Comparison of ENCODE assay signal across 2 cellular contexts in the genomic region with DNA sequence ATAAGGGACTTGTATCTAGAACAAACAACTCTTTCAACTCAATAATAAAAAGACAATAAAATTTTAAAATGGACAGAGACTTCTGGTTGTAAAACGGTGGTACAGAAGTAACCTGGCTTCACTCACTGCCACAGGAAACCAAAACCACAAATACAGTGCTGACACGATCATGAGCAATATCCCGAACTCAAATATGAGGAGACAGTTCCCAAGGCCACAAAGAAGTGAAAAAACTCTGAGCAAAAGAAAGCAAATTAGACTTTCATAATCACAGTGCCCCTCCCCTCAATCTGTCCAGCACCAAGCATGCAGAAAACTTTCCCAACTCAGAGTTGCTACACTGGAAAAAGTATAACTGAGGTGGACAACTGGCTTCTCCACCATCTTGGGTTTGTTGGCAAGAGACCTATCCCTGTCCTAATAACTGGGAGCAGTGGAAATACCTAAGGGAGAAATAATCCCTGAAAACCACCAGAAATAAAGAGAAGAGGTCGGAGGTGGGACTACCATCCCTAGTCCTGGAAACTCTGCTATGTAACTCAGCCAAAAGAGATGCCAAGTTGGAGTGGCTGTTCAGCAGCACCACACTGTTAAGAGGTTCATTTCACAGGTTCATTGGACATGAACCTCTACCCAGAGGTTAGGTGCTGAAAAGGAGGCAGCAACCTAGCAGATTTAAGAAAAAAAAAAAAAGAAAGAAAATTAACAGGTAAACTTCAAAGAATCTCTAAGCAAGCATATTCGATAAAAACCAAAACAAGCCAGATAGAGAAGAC.
A peak's percentile ranks its signal among the peaks of the same experiment; 100 is the strongest.
TF ChIP-seq lines count a peak whose summit lies in the region.

No MANE protein-coding gene starts in this region.

TF ChIP-seq in HEK293, 187 proteins besides CTCF, POLR2A, EP300 and RAD21:
- TF ChIP-seq ZNF571 (tag by site-specific recombination; IDR thresholded peaks at IDR 0.05) (no peak), OSR2 (tag by site-specific recombination; IDR thresholded peaks at IDR 0.05) (peak; percentile 13; the same call in 1 of the 2 replicates), ZNF324 (tag by site-specific recombination; IDR thresholded peaks at IDR 0.05) (no peak), PRDM1 (tag by site-specific recombination; IDR thresholded peaks at IDR 0.05) (0 out of 2 replicates have a peak, but pooled peaks have one; percentile 5), ZBTB8A (tag by site-specific recombination; IDR thresholded peaks at IDR 0.05) (no peak), ZNF677 (tag by site-specific recombination; IDR thresholded peaks at IDR 0.05) (no peak), BCL11A (tag by site-specific recombination; IDR thresholded peaks at IDR 0.05; ENCODE audit: low read depth) (no peak)
- TF ChIP-seq, protein P1, sequence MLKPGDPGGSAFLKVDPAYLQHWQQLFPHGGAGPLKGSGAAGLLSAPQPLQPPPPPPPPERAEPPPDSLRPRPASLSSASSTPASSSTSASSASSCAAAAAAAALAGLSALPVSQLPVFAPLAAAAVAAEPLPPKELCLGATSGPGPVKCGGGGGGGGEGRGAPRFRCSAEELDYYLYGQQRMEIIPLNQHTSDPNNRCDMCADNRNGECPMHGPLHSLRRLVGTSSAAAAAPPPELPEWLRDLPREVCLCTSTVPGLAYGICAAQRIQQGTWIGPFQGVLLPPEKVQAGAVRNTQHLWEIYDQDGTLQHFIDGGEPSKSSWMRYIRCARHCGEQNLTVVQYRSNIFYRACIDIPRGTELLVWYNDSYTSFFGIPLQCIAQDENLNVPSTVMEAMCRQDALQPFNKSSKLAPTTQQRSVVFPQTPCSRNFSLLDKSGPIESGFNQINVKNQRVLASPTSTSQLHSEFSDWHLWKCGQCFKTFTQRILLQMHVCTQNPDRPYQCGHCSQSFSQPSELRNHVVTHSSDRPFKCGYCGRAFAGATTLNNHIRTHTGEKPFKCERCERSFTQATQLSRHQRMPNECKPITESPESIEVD (tag by site-specific recombination; IDR thresholded peaks at IDR 0.05), result peak; percentile 55
TF ChIP-seq in HEK293: peak in this region for 3.

TF ChIP-seq in GM12878, 131 proteins besides CTCF, POLR2A, EP300 and RAD21:
- TF ChIP-seq HDAC6 (IDR thresholded peaks at IDR 0.05; ENCODE audit: unreplicated experiment), result no peak
- TF ChIP-seq SRF (IDR thresholded peaks at IDR 0.05; ENCODE audit: low read depth in 2 of 2, low read length in 2 of 2), result no peak
- no peak for TF ChIP-seq SMARCA5 (IDR thresholded peaks at IDR 0.05)
- no peak for TF ChIP-seq SUZ12 (IDR thresholded peaks at IDR 0.05; ENCODE audit: unreplicated experiment)
- TF ChIP-seq, protein P2, sequence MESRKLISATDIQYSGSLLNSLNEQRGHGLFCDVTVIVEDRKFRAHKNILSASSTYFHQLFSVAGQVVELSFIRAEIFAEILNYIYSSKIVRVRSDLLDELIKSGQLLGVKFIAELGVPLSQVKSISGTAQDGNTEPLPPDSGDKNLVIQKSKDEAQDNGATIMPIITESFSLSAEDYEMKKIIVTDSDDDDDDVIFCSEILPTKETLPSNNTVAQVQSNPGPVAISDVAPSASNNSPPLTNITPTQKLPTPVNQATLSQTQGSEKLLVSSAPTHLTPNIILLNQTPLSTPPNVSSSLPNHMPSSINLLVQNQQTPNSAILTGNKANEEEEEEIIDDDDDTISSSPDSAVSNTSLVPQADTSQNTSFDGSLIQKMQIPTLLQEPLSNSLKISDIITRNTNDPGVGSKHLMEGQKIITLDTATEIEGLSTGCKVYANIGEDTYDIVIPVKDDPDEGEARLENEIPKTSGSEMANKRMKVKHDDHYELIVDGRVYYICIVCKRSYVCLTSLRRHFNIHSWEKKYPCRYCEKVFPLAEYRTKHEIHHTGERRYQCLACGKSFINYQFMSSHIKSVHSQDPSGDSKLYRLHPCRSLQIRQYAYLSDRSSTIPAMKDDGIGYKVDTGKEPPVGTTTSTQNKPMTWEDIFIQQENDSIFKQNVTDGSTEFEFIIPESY (IDR thresholded peaks at IDR 0.05), result no peak
- TF ChIP-seq, protein P3, sequence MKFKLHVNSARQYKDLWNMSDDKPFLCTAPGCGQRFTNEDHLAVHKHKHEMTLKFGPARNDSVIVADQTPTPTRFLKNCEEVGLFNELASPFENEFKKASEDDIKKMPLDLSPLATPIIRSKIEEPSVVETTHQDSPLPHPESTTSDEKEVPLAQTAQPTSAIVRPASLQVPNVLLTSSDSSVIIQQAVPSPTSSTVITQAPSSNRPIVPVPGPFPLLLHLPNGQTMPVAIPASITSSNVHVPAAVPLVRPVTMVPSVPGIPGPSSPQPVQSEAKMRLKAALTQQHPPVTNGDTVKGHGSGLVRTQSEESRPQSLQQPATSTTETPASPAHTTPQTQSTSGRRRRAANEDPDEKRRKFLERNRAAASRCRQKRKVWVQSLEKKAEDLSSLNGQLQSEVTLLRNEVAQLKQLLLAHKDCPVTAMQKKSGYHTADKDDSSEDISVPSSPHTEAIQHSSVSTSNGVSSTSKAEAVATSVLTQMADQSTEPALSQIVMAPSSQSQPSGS (IDR thresholded peaks at IDR 0.05; ENCODE audit: low read length), result peak; percentile 36; the same call in 1 of the 2 replicates
- no peak for TF ChIP-seq BMI1 (IDR thresholded peaks at IDR 0.05; ENCODE audit: borderline replicate concordance)
- no peak for TF ChIP-seq PML (IDR thresholded peaks at IDR 0.05; ENCODE audit: low read length)
- no peak for TF ChIP-seq RELA (IDR thresholded peaks at IDR 0.05; ENCODE audit: borderline replicate concordance, partially characterized antibody)
- TF ChIP-seq BRCA1 (IDR thresholded peaks at IDR 0.05; ENCODE audit: low read depth, low read length), result no peak
- TF ChIP-seq RUNX3 (IDR thresholded peaks at IDR 0.05; ENCODE audit: low read length), result peak; percentile 95
- TF ChIP-seq IKZF2 (IDR thresholded peaks at IDR 0.05), result peak; percentile 53 to 59; a peak in 1 of 4 replicates
- TF ChIP-seq NFIC (IDR thresholded peaks at IDR 0.05; ENCODE audit: low read depth, low read length), result peak; percentile 46; the same call in 1 of the 2 replicates
- TF ChIP-seq CBFB (IDR thresholded peaks at IDR 0.05; ENCODE audit: low read depth), result 0 out of 2 replicates have a peak, but pooled peaks have one; percentile 44
- TF ChIP-seq EED (IDR thresholded peaks at IDR 0.05; ENCODE audit: low read depth), result 0 out of 2 replicates have a peak, but pooled peaks have one; percentile 43
- TF ChIP-seq, protein P4, sequence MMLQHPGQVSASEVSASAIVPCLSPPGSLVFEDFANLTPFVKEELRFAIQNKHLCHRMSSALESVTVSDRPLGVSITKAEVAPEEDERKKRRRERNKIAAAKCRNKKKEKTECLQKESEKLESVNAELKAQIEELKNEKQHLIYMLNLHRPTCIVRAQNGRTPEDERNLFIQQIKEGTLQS (IDR thresholded peaks at IDR 0.05; ENCODE audit: borderline replicate concordance, extremely low read depth, low read depth, low read length), result no peak
- TF ChIP-seq, protein P5, sequence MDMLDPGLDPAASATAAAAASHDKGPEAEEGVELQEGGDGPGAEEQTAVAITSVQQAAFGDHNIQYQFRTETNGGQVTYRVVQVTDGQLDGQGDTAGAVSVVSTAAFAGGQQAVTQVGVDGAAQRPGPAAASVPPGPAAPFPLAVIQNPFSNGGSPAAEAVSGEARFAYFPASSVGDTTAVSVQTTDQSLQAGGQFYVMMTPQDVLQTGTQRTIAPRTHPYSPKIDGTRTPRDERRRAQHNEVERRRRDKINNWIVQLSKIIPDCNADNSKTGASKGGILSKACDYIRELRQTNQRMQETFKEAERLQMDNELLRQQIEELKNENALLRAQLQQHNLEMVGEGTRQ (IDR thresholded peaks at IDR 0.05; ENCODE audit: borderline replicate concordance, low read depth, low read length), result no peak
- no peak for TF ChIP-seq ZNF207 (IDR thresholded peaks at IDR 0.05; ENCODE audit: borderline replicate concordance)
